33 cellular contexts compared by ENCODE assay signal in the genomic region with DNA sequence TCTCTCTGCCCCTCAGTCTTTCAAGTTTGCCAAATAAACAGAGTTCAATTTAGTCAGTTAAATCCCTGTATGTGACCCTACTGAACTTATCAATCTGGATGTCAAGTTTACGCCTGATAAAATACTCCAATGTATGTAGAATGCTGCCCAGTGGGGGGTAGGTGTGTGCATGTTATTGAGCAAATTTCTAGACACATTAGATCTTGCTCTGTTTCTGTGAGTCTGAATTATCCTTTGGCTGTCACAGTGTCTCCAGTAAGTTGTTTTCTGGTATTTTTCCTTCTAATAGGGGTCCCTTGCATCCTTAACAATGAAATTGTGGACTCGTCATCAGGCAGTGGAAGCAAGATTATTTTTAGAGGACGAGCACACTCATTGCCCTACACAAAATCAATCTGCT. TPM values are rescaled to one million over a fixed set of nuclear protein-coding genes. Genes with fewer than 3 reads are reported as not detected.
"Had no signal": no experiment of that assay in that cellular context is flagged by ENCODE, and none has a peak within 500 bp of the region (broad histone marks: within the 10 kb centered on the region; RNA-seq: fewer than 3 reads in every experiment).

No MANE protein-coding gene starts in this region.

- H3K9me3 Mint-ChIP-seq: dendritic cell treated with granulocyte-macrophage colony-stimulating factor and Interleukin-4, amounts not matched to agents 40 ng/mL and 50 ng/mL, for 4 days; effector memory CD8-positive, alpha-beta T cell; endodermal cell had no signal

- H3K36me3 Mint-ChIP-seq: memory B cell; naive thymus-derived CD4-positive, alpha-beta T cell had no signal

- H3K4me3 ChIP-seq: colonic mucosa, esophagus squamous epithelium, gastrocnemius medialis, heart right ventricle, left lung, lower lobe of right lung had no signal

- H3K27me3 Mint-ChIP-seq: dendritic cell treated with granulocyte-macrophage colony-stimulating factor and Interleukin-4, amounts not matched to agents 40 ng/mL and 50 ng/mL, for 4 days; effector memory CD8-positive, alpha-beta T cell had no signal

- H3K27me3 ChIP-seq: colonic mucosa, esophagus squamous epithelium, gastrocnemius medialis, left lung had no signal

- H3K27ac ChIP-seq: colonic mucosa, epithelial cell of prostate, esophagus squamous epithelium, gastrocnemius medialis, heart right ventricle, left lung, lower lobe of right lung had no signal

- FAIRE-seq: endometrium, islet of Langerhans, keratinocyte had no signal

- ATAC-seq: effector memory CD8-positive, alpha-beta T cell; esophagus mucosa; gastrocnemius medialis; heart right ventricle; left cardiac atrium; left lung; left ventricle myocardium superior; lower lobe of right lung; naive thymus-derived CD4-positive, alpha-beta T cell had no signal

- H3K9me3 ChIP-seq: colonic mucosa, esophagus squamous epithelium, gastrocnemius medialis, heart right ventricle, left lung, lower lobe of right lung had no signal

- H3K36me3 ChIP-seq: colonic mucosa, esophagus squamous epithelium, gastrocnemius medialis, heart right ventricle, left lung, lower lobe of right lung had no signal

- H3K4me1 Mint-ChIP-seq: memory B cell; naive thymus-derived CD4-positive, alpha-beta T cell had no signal

- DNase-seq: colonic mucosa; cortex of kidney; effector CD8-positive, alpha-beta T cell; effector memory CD8-positive, alpha-beta T cell; endodermal cell; erythroblast; esophagus squamous epithelium; foreskin fibroblast; foreskin melanocyte; gastrocnemius medialis; glutamatergic neuron; heart right ventricle; hippocampal formation; left lung; left ventricle myocardium superior; lower lobe of right lung; mesendoderm; midbrain; naive thymus-derived CD4-positive, alpha-beta T cell had no signal

- H3K4me1 ChIP-seq: colonic mucosa, esophagus squamous epithelium, gastrocnemius medialis, left lung, lower lobe of right lung had no signal

- H3K27ac Mint-ChIP-seq: dendritic cell treated with granulocyte-macrophage colony-stimulating factor and Interleukin-4, amounts not matched to agents 40 ng/mL and 50 ng/mL, for 4 days; effector memory CD8-positive, alpha-beta T cell; endodermal cell; memory B cell; naive thymus-derived CD4-positive, alpha-beta T cell had no signal

- H3K4me3 Mint-ChIP-seq: dendritic cell treated with granulocyte-macrophage colony-stimulating factor and Interleukin-4, amounts not matched to agents 40 ng/mL and 50 ng/mL, for 4 days; effector memory CD8-positive, alpha-beta T cell; endodermal cell; memory B cell; naive thymus-derived CD4-positive, alpha-beta T cell had no signal

RNA-seq across cellular contexts. Expression of a gene that starts 48.5 kb away (rescaled TPM):
- total RNA-seq: dermis microvascular lymphatic vessel endothelial cell; esophagus mucosa; glomerular endothelial cell; kidney epithelial cell; lung microvascular endothelial cell; mononuclear cell; mucosa of gallbladder; naive thymus-derived CD4-positive, alpha-beta T cell had no signal
- polyA plus RNA-seq: keratinocyte; naive thymus-derived CD4-positive, alpha-beta T cell had no signal
